In genomic region chr10:70323697-70324340, GRCh38 we compare ENCODE assay signal across 14 cellular contexts. TPM values are rescaled to one million over a fixed set of nuclear protein-coding genes. Genes with fewer than 3 reads are reported as not detected.
A peak's percentile ranks its signal among the peaks of the same experiment; 100 is the strongest.
DNase-seq lines count a peak whose midpoint lies in the region; ATAC-seq, FAIRE-seq and TF ChIP-seq lines count a peak whose summit lies in the region.
"Had no signal": no experiment of that assay in that cellular context is flagged by ENCODE, and none has a peak within 500 bp of the region (broad histone marks: within the 10 kb centered on the region; RNA-seq: fewer than 3 reads in every experiment).

No MANE protein-coding gene starts in this region.

- H3K27me3 Mint-ChIP-seq in endodermal cell (ENCODE audit: insufficient read depth) (no peaks in the 10 kb centered on the region), neural crest cell (ENCODE audit: low read depth) (no peaks in the 10 kb centered on the region)
- H3K27me3 Mint-ChIP-seq: type B pancreatic cell had no signal

- ATAC-seq in HG03039 (IDR thresholded peaks at IDR 0.05; ENCODE audit: unreplicated experiment), result peak; percentile 12
- no peak for ATAC-seq in HG02870 (IDR thresholded peaks at IDR 0.05; ENCODE audit: unreplicated experiment)
- no peak for ATAC-seq in HG02981 (IDR thresholded peaks at IDR 0.05; ENCODE audit: unreplicated experiment)
- ATAC-seq: pancreas had no signal

- H3K9me3 Mint-ChIP-seq in endodermal cell (no peaks in the 10 kb centered on the region), neural crest cell (no peaks in the 10 kb centered on the region)
- H3K9me3 Mint-ChIP-seq: type B pancreatic cell had no signal

- no peak for FAIRE-seq in D721Med (lab: Jason Lieb, UNC)
- FAIRE-seq: GM12892, pancreas, RCC 7860 had no signal

- H3K4me3 Mint-ChIP-seq in endodermal cell (no peak overlapping the region), neural crest cell (no peak overlapping the region)
- H3K4me3 Mint-ChIP-seq: type B pancreatic cell had no signal

- peaks cover 5% of the 10 kb centered on the region for H3K4me1 ChIP-seq in endodermal cell (ENCODE audit: control insufficient read depth, insufficient read depth, low read length)
- H3K4me1 ChIP-seq: pancreas had no signal

- H3K27ac Mint-ChIP-seq in endodermal cell (peak overlapping the region; percentile 75), neural crest cell (ENCODE audit: unreplicated experiment) (peak overlapping the region; percentile 35)
- H3K27ac Mint-ChIP-seq: type B pancreatic cell had no signal

- 88 to 92% methylated on average over 11 to 18 of the region's 18 CpGs for WGBS in endodermal cell (ENCODE audit: insufficient coverage in 1 of 2, insufficient read length in 1 of 2), 2 experiments

- H3K4me1 Mint-ChIP-seq in endodermal cell, result peaks cover 2% of the 10 kb centered on the region
- H3K4me1 Mint-ChIP-seq in neural crest cell, result peaks cover 10% of the 10 kb centered on the region

- no peaks in the 10 kb centered on the region for H3K9me3 ChIP-seq in endodermal cell (ENCODE audit: control insufficient read depth, low read length)
- H3K9me3 ChIP-seq: pancreas had no signal

- no peaks in the 10 kb centered on the region for H3K27me3 ChIP-seq in endodermal cell (ENCODE audit: control insufficient read depth, insufficient read depth, low read length, poor library complexity, severe bottlenecking)
- H3K27me3 ChIP-seq: pancreas had no signal

- peak; percentile 1 for TF ChIP-seq CTCF in D721Med (IDR thresholded peaks at IDR 0.05; ENCODE audit: insufficient read depth, missing control alignments)
- peak; percentile 64 for TF ChIP-seq CTCF in endodermal cell (conservative IDR thresholded peaks at IDR 0.05)
- TF ChIP-seq CTCF in neural crest cell (conservative IDR thresholded peaks at IDR 0.05), result no peak

- H3K36me3 Mint-ChIP-seq in endodermal cell (ENCODE audit: low read depth), result peaks cover 1% of the 10 kb centered on the region
- no peaks in the 10 kb centered on the region for H3K36me3 Mint-ChIP-seq in neural crest cell (ENCODE audit: low read depth)
- H3K36me3 Mint-ChIP-seq: type B pancreatic cell had no signal

- no peak overlapping the region for H3K9ac ChIP-seq in endodermal cell (ENCODE audit: extremely low read depth, low read length, poor library complexity, severe bottlenecking)

- H3K36me3 ChIP-seq in endodermal cell (ENCODE audit: control insufficient read depth, insufficient read depth, low read length), result no peaks in the 10 kb centered on the region
- H3K36me3 ChIP-seq: pancreas had no signal

- no peak for DNase-seq in D721Med (ENCODE audit: insufficient read length, low spot score)
- DNase-seq in endodermal cell, result peak; percentile 80
- DNase-seq in neural crest cell (ENCODE audit: low read depth, low spot score), result no peak
- DNase-seq in stimulated activated CD4-positive, alpha-beta T cell treated with anti-CD3 and anti-CD28 coated beads, Interleukin-4, amount 100 ng/mL, for 4 hours, result no peak
- no peak for DNase-seq in GM19238 (ENCODE audit: insufficient read length, low spot score)
- DNase-seq: NCI-H1930 had no signal

- H3K27ac ChIP-seq in endodermal cell (ENCODE audit: low read depth, low read length), result peak overlapping the region; percentile 44
- H3K27ac ChIP-seq: pancreas had no signal

- H3K4me3 ChIP-seq in endodermal cell (ENCODE audit: low read length), result no peak overlapping the region
- H3K4me3 ChIP-seq: pancreas had no signal

RNA-seq across cellular contexts. Expression of gene NPFFR1, which starts 40.0 kb away (rescaled TPM):
- under 1 TPM in 1 of 2 donors, not detected in 1; 0.02 TPM for total RNA-seq in endodermal cell
- polyA plus RNA-seq in endodermal cell (2013, experiment 1 of 2), result 0.04 TPM
- 0.04 TPM for polyA plus RNA-seq in endodermal cell (2013, experiment 2 of 2)
- total RNA-seq in neural crest cell, result not detected in 2 replicates
- total RNA-seq: HT1080 had no signal

RNA-seq across cellular contexts. Expression of gene LRRC20, which starts 58.6 kb away (rescaled TPM):
- 10 to 100 TPM; 12.9 to 23.0 TPM for total RNA-seq in endodermal cell
- polyA plus RNA-seq in endodermal cell (2013, experiment 1 of 2), result 29.4 TPM
- 29.1 TPM for polyA plus RNA-seq in endodermal cell (2013, experiment 2 of 2)
- total RNA-seq in neural crest cell, result 24.9 and 25.8 TPM in 2 replicates
